2 cellular contexts compared by ENCODE assay signal in genomic region chr7:27551803-27552202, GRCh38.
TF ChIP-seq lines count a peak whose summit lies in the region.

No MANE protein-coding gene starts in this region.

TF ChIP-seq in neural cell, 6 proteins besides CTCF, POLR2A, EP300 and RAD21 (continued from another document):
- no peak for TF ChIP-seq REST (IDR thresholded peaks at IDR 0.05; ENCODE audit: borderline replicate concordance)
- TF ChIP-seq SMC3 (conservative IDR thresholded peaks at IDR 0.05; ENCODE audit: poor library complexity): no peak
- TF ChIP-seq EZH2 (IDR thresholded peaks at IDR 0.05; ENCODE audit: borderline replicate concordance, insufficient read depth, low read length, poor library complexity, severe bottlenecking): no peak

TF ChIP-seq in GM23338, 12 proteins besides CTCF, POLR2A, EP300 and RAD21:
- TF ChIP-seq ZNF462 (CRISPR knock-in tag; IDR thresholded peaks at IDR 0.05): no peak
- no peak for TF ChIP-seq ETS1 (IDR thresholded peaks at IDR 0.05)
- TF ChIP-seq STAT1 (IDR thresholded peaks at IDR 0.05; ENCODE audit: unreplicated experiment): no peak
- TF ChIP-seq POLR2AphosphoS5 (IDR thresholded peaks at IDR 0.05; ENCODE audit: low read depth): no peak
- TF ChIP-seq NANOG (IDR thresholded peaks at IDR 0.05; ENCODE audit: borderline replicate concordance): no peak
- TF ChIP-seq CREB1 (CRISPR knock-in tag; IDR thresholded peaks at IDR 0.05; ENCODE audit: low read depth): no peak
- TF ChIP-seq ZNF114 (CRISPR knock-in tag; IDR thresholded peaks at IDR 0.05): no peak
- no peak for TF ChIP-seq REST (IDR thresholded peaks at IDR 0.05; ENCODE audit: unreplicated experiment)
- TF ChIP-seq EZH2 (IDR thresholded peaks at IDR 0.05; ENCODE audit: low read depth, unreplicated experiment): no peak
- no peak for TF ChIP-seq ZNF331 (CRISPR knock-in tag; IDR thresholded peaks at IDR 0.05; ENCODE audit: low read depth)
- no peak for TF ChIP-seq JUNB (IDR thresholded peaks at IDR 0.05; ENCODE audit: unreplicated experiment)
- TF ChIP-seq EZH2phosphoT487 (IDR thresholded peaks at IDR 0.05; ENCODE audit: unreplicated experiment): no peak
